ENCODE assay signal across 1 cellular context in the genomic region with DNA sequence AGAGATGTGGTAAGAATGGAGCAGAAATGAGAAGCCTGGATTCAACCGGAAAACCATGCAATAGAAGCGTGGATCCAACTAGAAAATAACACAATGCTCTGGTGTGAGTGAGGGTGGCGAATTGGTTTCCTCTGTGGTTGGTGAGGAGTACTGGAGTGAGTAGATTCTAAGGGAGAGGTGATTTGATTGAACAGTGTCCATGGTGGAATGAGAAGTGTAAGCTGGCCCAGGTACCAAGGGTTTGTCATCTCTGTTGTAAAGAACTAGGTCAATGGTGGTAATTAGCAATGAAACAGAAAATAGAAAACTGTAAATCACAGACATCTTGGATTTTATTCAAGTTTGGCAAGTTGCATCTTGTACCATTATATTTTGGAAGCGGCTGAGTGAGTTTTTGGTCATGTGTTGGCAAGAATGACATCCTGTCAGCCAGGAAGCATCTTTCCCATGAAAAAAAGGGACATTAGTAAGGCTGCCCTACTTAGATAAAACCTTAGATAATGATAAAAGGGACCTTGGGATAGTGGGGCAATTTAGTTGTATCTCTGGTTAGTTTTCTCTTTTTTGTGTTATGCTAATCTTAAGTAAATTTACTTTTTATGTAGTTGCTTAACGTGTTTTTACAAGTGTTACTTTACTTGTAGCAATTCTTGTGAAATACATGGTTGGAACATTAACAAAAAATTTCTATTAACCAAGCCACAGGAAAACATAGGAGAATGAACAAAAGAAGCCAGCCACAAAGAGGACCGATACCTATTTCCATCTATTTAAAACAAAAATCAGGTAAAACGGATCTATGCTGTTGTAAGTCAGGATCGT.
A peak's percentile ranks its signal among the peaks of the same experiment; 100 is the strongest.
TF ChIP-seq lines count a peak whose summit lies in the region.

No MANE protein-coding gene starts in this region.

TF ChIP-seq in HepG2, 621 proteins besides CTCF, POLR2A, EP300 and RAD21 (continued from another document and continues in another):
- TF ChIP-seq, protein P1, sequence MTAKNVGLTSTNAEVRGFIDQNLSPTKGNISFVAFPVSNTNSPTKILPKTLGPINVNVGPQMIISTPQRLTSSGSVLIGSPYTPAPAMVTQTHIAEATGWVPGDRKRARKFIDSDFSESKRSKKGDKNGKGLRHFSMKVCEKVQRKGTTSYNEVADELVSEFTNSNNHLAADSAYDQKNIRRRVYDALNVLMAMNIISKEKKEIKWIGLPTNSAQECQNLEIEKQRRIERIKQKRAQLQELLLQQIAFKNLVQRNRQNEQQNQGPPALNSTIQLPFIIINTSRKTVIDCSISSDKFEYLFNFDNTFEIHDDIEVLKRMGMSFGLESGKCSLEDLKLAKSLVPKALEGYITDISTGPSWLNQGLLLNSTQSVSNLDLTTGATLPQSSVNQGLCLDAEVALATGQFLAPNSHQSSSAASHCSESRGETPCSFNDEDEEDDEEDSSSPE (CRISPR knock-in tag; IDR thresholded peaks at IDR 0.05): no peak
- TF ChIP-seq MXI1 (IDR thresholded peaks at IDR 0.05; ENCODE audit: borderline replicate concordance, low read depth, low read length): no peak
- no peak for TF ChIP-seq MNT (IDR thresholded peaks at IDR 0.05)
- TF ChIP-seq ZNF605 (CRISPR knock-in tag; IDR thresholded peaks at IDR 0.05): no peak
- no peak for TF ChIP-seq ZNF354B (CRISPR knock-in tag; IDR thresholded peaks at IDR 0.05)
- TF ChIP-seq HNRNPH1 (optimal IDR thresholded peaks at IDR 0.05; ENCODE audit: low read depth, low read length): no peak
- no peak for TF ChIP-seq ZNF556 (CRISPR knock-in tag; IDR thresholded peaks at IDR 0.05; ENCODE audit: borderline replicate concordance)
- no peak for TF ChIP-seq MATR3 (CRISPR knock-in tag; IDR thresholded peaks at IDR 0.05)
- TF ChIP-seq, protein P2, sequence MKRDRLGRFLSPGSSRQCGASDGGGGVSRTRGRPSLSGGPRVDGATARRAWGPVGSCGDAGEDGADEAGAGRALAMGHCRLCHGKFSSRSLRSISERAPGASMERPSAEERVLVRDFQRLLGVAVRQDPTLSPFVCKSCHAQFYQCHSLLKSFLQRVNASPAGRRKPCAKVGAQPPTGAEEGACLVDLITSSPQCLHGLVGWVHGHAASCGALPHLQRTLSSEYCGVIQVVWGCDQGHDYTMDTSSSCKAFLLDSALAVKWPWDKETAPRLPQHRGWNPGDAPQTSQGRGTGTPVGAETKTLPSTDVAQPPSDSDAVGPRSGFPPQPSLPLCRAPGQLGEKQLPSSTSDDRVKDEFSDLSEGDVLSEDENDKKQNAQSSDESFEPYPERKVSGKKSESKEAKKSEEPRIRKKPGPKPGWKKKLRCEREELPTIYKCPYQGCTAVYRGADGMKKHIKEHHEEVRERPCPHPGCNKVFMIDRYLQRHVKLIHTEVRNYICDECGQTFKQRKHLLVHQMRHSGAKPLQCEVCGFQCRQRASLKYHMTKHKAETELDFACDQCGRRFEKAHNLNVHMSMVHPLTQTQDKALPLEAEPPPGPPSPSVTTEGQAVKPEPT (CRISPR knock-in tag; IDR thresholded peaks at IDR 0.05; ENCODE audit: low read depth): no peak
- TF ChIP-seq ZNF484 (CRISPR knock-in tag; IDR thresholded peaks at IDR 0.05; ENCODE audit: borderline replicate concordance, low read depth): no peak
- TF ChIP-seq THYN1 (CRISPR knock-in tag; IDR thresholded peaks at IDR 0.05; ENCODE audit: borderline replicate concordance, low read depth): no peak
- peak; percentile 93 for TF ChIP-seq FOXA3 (CRISPR knock-in tag; IDR thresholded peaks at IDR 0.05)
- no peak for TF ChIP-seq CREB1 (IDR thresholded peaks at IDR 0.05)
- peak; percentile 65 for TF ChIP-seq CREB1 (CRISPR knock-in tag; IDR thresholded peaks at IDR 0.05)
- no peak for TF ChIP-seq TSC22D2 (CRISPR knock-in tag; IDR thresholded peaks at IDR 0.05; ENCODE audit: borderline replicate concordance)
- TF ChIP-seq GABPA (IDR thresholded peaks at IDR 0.05; ENCODE audit: low read depth, low read length): no peak
- no peak for TF ChIP-seq GABPA (CRISPR knock-in tag; IDR thresholded peaks at IDR 0.05; ENCODE audit: low read depth)
- no peak for TF ChIP-seq ZNF652 (CRISPR knock-in tag; IDR thresholded peaks at IDR 0.05; ENCODE audit: borderline replicate concordance, low read depth)
- no peak for TF ChIP-seq TAF15 (IDR thresholded peaks at IDR 0.05; ENCODE audit: low read depth, low read length, poor library complexity, severe bottlenecking)
- TF ChIP-seq ZNF224 (CRISPR knock-in tag; IDR thresholded peaks at IDR 0.05): no peak
- no peak for TF ChIP-seq ZKSCAN1 (IDR thresholded peaks at IDR 0.05; ENCODE audit: low read length)
- TF ChIP-seq, protein P3, sequence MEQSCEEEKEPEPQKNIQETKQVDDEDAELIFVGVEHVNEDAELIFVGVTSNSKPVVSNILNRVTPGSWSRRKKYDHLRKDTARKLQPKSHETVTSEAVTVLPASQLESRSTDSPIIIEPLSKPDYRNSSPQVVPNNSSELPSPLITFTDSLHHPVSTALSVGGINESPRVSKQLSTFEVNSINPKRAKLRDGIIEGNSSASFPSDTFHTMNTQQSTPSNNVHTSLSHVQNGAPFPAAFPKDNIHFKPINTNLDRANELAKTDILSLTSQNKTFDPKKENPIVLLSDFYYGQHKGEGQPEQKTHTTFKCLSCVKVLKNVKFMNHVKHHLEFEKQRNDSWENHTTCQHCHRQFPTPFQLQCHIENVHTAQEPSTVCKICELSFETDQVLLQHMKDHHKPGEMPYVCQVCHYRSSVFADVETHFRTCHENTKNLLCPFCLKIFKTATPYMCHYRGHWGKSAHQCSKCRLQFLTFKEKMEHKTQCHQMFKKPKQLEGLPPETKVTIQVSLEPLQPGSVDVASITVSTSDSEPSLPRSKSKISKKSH (CRISPR knock-in tag; IDR thresholded peaks at IDR 0.05; ENCODE audit: borderline replicate concordance): no peak
- TF ChIP-seq, protein P4, sequence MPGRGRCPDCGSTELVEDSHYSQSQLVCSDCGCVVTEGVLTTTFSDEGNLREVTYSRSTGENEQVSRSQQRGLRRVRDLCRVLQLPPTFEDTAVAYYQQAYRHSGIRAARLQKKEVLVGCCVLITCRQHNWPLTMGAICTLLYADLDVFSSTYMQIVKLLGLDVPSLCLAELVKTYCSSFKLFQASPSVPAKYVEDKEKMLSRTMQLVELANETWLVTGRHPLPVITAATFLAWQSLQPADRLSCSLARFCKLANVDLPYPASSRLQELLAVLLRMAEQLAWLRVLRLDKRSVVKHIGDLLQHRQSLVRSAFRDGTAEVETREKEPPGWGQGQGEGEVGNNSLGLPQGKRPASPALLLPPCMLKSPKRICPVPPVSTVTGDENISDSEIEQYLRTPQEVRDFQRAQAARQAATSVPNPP (CRISPR knock-in tag; IDR thresholded peaks at IDR 0.05): no peak
- TF ChIP-seq BRD4 (CRISPR knock-in tag; IDR thresholded peaks at IDR 0.05): no peak
- TF ChIP-seq ZBTB20 (CRISPR knock-in tag; IDR thresholded peaks at IDR 0.05; ENCODE audit: borderline replicate concordance, low read depth): no peak
- TF ChIP-seq, protein P5, sequence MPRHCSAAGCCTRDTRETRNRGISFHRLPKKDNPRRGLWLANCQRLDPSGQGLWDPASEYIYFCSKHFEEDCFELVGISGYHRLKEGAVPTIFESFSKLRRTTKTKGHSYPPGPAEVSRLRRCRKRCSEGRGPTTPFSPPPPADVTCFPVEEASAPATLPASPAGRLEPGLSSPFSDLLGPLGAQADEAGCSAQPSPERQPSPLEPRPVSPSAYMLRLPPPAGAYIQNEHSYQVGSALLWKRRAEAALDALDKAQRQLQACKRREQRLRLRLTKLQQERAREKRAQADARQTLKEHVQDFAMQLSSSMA (CRISPR knock-in tag; IDR thresholded peaks at IDR 0.05): no peak
- no peak for TF ChIP-seq DNMT1 (CRISPR knock-in tag; IDR thresholded peaks at IDR 0.05)
- TF ChIP-seq ZNF841 (CRISPR knock-in tag; IDR thresholded peaks at IDR 0.05; ENCODE audit: borderline replicate concordance): no peak
- TF ChIP-seq ZNF333 (CRISPR knock-in tag; IDR thresholded peaks at IDR 0.05; ENCODE audit: borderline replicate concordance): no peak
- no peak for TF ChIP-seq ZXDC (CRISPR knock-in tag; IDR thresholded peaks at IDR 0.05)
- TF ChIP-seq ZNF30 (CRISPR knock-in tag; IDR thresholded peaks at IDR 0.05): no peak
- no peak for TF ChIP-seq ARNT2 (CRISPR knock-in tag; IDR thresholded peaks at IDR 0.05; ENCODE audit: low read depth)
- TF ChIP-seq AFF4 (CRISPR knock-in tag; IDR thresholded peaks at IDR 0.05): no peak
- TF ChIP-seq ZNF7 (CRISPR knock-in tag; IDR thresholded peaks at IDR 0.05): no peak
- TF ChIP-seq ZNF558 (CRISPR knock-in tag; IDR thresholded peaks at IDR 0.05; ENCODE audit: borderline replicate concordance): no peak
- no peak for TF ChIP-seq ZNF713 (CRISPR knock-in tag; IDR thresholded peaks at IDR 0.05)
- TF ChIP-seq GATA4 (IDR thresholded peaks at IDR 0.05; ENCODE audit: borderline replicate concordance, low read depth): peak; percentile 98
- no peak for TF ChIP-seq ZBTB3 (CRISPR knock-in tag; IDR thresholded peaks at IDR 0.05; ENCODE audit: borderline replicate concordance, low read depth)
- TF ChIP-seq, protein P6, sequence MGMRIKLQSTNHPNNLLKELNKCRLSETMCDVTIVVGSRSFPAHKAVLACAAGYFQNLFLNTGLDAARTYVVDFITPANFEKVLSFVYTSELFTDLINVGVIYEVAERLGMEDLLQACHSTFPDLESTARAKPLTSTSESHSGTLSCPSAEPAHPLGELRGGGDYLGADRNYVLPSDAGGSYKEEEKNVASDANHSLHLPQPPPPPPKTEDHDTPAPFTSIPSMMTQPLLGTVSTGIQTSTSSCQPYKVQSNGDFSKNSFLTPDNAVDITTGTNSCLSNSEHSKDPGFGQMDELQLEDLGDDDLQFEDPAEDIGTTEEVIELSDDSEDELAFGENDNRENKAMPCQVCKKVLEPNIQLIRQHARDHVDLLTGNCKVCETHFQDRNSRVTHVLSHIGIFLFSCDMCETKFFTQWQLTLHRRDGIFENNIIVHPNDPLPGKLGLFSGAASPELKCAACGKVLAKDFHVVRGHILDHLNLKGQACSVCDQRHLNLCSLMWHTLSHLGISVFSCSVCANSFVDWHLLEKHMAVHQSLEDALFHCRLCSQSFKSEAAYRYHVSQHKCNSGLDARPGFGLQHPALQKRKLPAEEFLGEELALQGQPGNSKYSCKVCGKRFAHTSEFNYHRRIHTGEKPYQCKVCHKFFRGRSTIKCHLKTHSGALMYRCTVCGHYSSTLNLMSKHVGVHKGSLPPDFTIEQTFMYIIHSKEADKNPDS (CRISPR knock-in tag; IDR thresholded peaks at IDR 0.05): 0 out of 2 replicates have a peak, but pooled peaks have one; percentile 16
- TF ChIP-seq RARA (CRISPR knock-in tag; IDR thresholded peaks at IDR 0.05): peak; percentile 74
